In genomic region chr18:25299426-25299825, GRCh38 we compare ENCODE assay signal across 11 cellular contexts. TPM values are rescaled to one million over a fixed set of nuclear protein-coding genes. Genes with fewer than 3 reads are reported as not detected.
DNase-seq lines count a peak whose midpoint lies in the region; ATAC-seq and TF ChIP-seq lines count a peak whose summit lies in the region.
"Had no signal": no experiment of that assay in that cellular context is flagged by ENCODE, and none has a peak within 500 bp of the region (broad histone marks: within the 10 kb centered on the region; RNA-seq: fewer than 3 reads in every experiment).

No MANE protein-coding gene starts in this region.

- TF ChIP-seq CTCF in WI38 (IDR thresholded peaks at IDR 0.05; ENCODE audit: low read depth, low read length) (no peak), foreskin fibroblast (IDR thresholded peaks at IDR 0.05; ENCODE audit: low read depth, low read length) (no peak)

- H3K27ac ChIP-seq in skeletal muscle tissue (ENCODE audit: low read depth, low read length) = peak overlapping the region; percentile 48

- H3K4me3 ChIP-seq in WI38 (ENCODE audit: low read depth, low read length) (peak overlapping the region; percentile 18; the same call in 1 of the 2 replicates), foreskin fibroblast (ENCODE audit: low read depth in 1 of 2, low read length in 2 of 2) (no peak overlapping the region), skeletal muscle tissue (ENCODE audit: low read length in 3 of 3) (no peak overlapping the region)

- H3K36me3 ChIP-seq in skeletal muscle tissue (ENCODE audit: control insufficient read depth in 3 of 3, insufficient read depth in 3 of 3, low read length in 3 of 3) = no peaks in the 10 kb centered on the region

- DNase-seq in HCEC 1CT (peak; percentile 90), foreskin fibroblast (peak; percentile 76 to 86), RKO (ENCODE audit: low spot score) (no peak), DMS79 treated with DMSO at 0.1 percent for 48 hours (lab: John Stamatoyannopoulos, UW) (no peak)
- DNase-seq: naive B cell had no signal

- H3K9me3 ChIP-seq in skeletal muscle tissue (ENCODE audit: control insufficient read depth in 3 of 3, low read length in 3 of 3) = no peaks in the 10 kb centered on the region

- H3K9ac ChIP-seq in skeletal muscle tissue (ENCODE audit: low read depth in 1 of 3, low read length in 3 of 3) = no peak overlapping the region

- H3K4me1 ChIP-seq in skeletal muscle tissue (ENCODE audit: control insufficient read depth in 3 of 3, insufficient read depth in 3 of 3, low read length in 3 of 3) = peaks cover 2 to 10% (median 10%) of the 10 kb centered on the region in 3 donors

- H3K27me3 ChIP-seq in skeletal muscle tissue (ENCODE audit: control insufficient read depth in 3 of 3, insufficient read depth in 3 of 3, low read length in 3 of 3) = no peaks in the 10 kb centered on the region

- ATAC-seq in HG03095 (IDR thresholded peaks at IDR 0.05; ENCODE audit: unreplicated experiment) (no peak), HG03196 (IDR thresholded peaks at IDR 0.05; ENCODE audit: unreplicated experiment) (no peak)
- ATAC-seq: Panc1, WTC11 had no signal

RNA-seq across cellular contexts. Expression of gene ZNF521, which starts 52.5 kb away (rescaled TPM):
- 40.2 TPM for total RNA-seq in skeletal muscle tissue

Comparison
In these comparisons a context has a peak if more than half of its experiments do, and no peak if none do; other contexts are left out.
1. DNase-seq: peak in HCEC 1CT (single experiment) and foreskin fibroblast (2 of 2); none in RKO (single experiment) and DMS79 treated with DMSO at 0.1 percent for 48 hours (single experiment).